8 cellular contexts compared by ENCODE assay signal in genomic region chr6:130018292-130018829, GRCh38. TPM values are rescaled to one million over a fixed set of nuclear protein-coding genes. Genes with fewer than 3 reads are reported as not detected.
DNase-seq lines count a peak whose midpoint lies in the region; TF ChIP-seq lines count a peak whose summit lies in the region.

TSS of gene L3MBTL3 (plus strand) at chr6:130018581. CDS start at chr6:130042700, 24,119 bp downstream.

- peaks cover 0 to 2% of the 10 kb centered on the region in 2 experiments; a peak in 1 of 5 replicates for H3K9me3 Mint-ChIP-seq in H9
- no peaks in the 10 kb centered on the region for H3K9me3 Mint-ChIP-seq in activated naive CD4-positive, alpha-beta T cell treated with anti-CD3 and anti-CD28 coated beads, Interleukin-2, amount 50 U/mL, for 24 hours

- no peak within 1 kb of the TSS for H2BK5ac ChIP-seq in H9 (ENCODE audit: insufficient read length, low read length)

- H3K4me1 Mint-ChIP-seq in H9 = peaks cover 6 to 12% of the 10 kb centered on the region in 2 experiments; a peak in 3 of 4 replicates
- peaks cover 32% of the 10 kb centered on the region for H3K4me1 Mint-ChIP-seq in activated naive CD4-positive, alpha-beta T cell treated with anti-CD3 and anti-CD28 coated beads, Interleukin-2, amount 50 U/mL, for 24 hours

- H3K27ac Mint-ChIP-seq in H9 = peak within 1 kb of the TSS in 2 of 3 experiments; percentile 90 to 97; a peak in 5 of 7 replicates
- H3K27ac Mint-ChIP-seq in activated naive CD4-positive, alpha-beta T cell treated with anti-CD3 and anti-CD28 coated beads, Interleukin-2, amount 50 U/mL, for 24 hours = peak within 1 kb of the TSS; percentile 93

- H3K9ac ChIP-seq in H9 (ENCODE audit: extremely low read depth, insufficient read length, low read length) = peak within 1 kb of the TSS; percentile 55

- no peak within 1 kb of the TSS for H2BK120ac ChIP-seq in H9 (ENCODE audit: low read depth, low read length, poor library complexity, severe bottlenecking)

- WGBS in H9 (ENCODE audit: extremely low coverage, insufficient read length, low lambda C conversion rate) = no CpG with 5 or more reads among the region's 29 CpGs

- peaks cover 5% of the 10 kb centered on the region for H3K23me2 ChIP-seq in H9 (ENCODE audit: insufficient read length, low read depth, low read length, poor library complexity, severe bottlenecking)

- H2BK12ac ChIP-seq in H9 (ENCODE audit: insufficient read length, low read depth, low read length) = no peak within 1 kb of the TSS

- H2BK15ac ChIP-seq in H9 (ENCODE audit: low read depth, low read length) = no peak within 1 kb of the TSS

- no peak within 1 kb of the TSS for H3K4ac ChIP-seq in H9 (ENCODE audit: low read depth, low read length)

- no peak for TF ChIP-seq CTCF in H9 (conservative IDR thresholded peaks at IDR 0.05)

- peak within 1 kb of the TSS; percentile 52 for H3K18ac ChIP-seq in H9 (ENCODE audit: insufficient read length, low read depth, low read length)

- no peak within 1 kb of the TSS for H3T11ph ChIP-seq in H9 (ENCODE audit: low read length)

- H4K91ac ChIP-seq in H9 (ENCODE audit: insufficient read length, low read depth, low read length) = no peak within 1 kb of the TSS

- no peaks in the 10 kb centered on the region for H3K79me2 ChIP-seq in H9 (ENCODE audit: insufficient read depth, low read length)

- H3K4me3 ChIP-seq in MG63 = peak within 1 kb of the TSS; percentile 70

- H3K56ac ChIP-seq in H9 (ENCODE audit: insufficient read length, low read depth, low read length) = no peak within 1 kb of the TSS

- peak within 1 kb of the TSS; percentile 92 to 99 for H3K4me3 Mint-ChIP-seq in H9
- H3K4me3 Mint-ChIP-seq in activated naive CD4-positive, alpha-beta T cell treated with anti-CD3 and anti-CD28 coated beads, Interleukin-2, amount 50 U/mL, for 24 hours = peak within 1 kb of the TSS; percentile 100

- H2BK20ac ChIP-seq in H9 (ENCODE audit: low read depth, low read length, poor library complexity, severe bottlenecking) = no peak within 1 kb of the TSS

- H3K27me3 ChIP-seq in H9 (ENCODE audit: insufficient read depth, low read length) (no peaks in the 10 kb centered on the region), MG63 (no peaks in the 10 kb centered on the region)

- no peak within 1 kb of the TSS for H4K8ac ChIP-seq in H9 (replicated peaks; ENCODE audit: insufficient read length, low read depth, low read length)

- H3K14ac ChIP-seq in H9 (ENCODE audit: insufficient read depth, low read length) = peak within 1 kb of the TSS; percentile 26; the same call in 1 of the 2 replicates

- H3K23ac ChIP-seq in H9 (ENCODE audit: insufficient read length, low read depth, low read length) = no peak within 1 kb of the TSS

- peak within 1 kb of the TSS; percentile 91 for H3K4me2 ChIP-seq in H9 (ENCODE audit: insufficient read depth, insufficient read length, low read length)

- H3K36me3 ChIP-seq in MG63 = no peaks in the 10 kb centered on the region

- H3K4me1 ChIP-seq in H9 (ENCODE audit: insufficient read depth, low read length) = no peaks in the 10 kb centered on the region

- DNase-seq in ELR (ENCODE audit: low read depth) (peak; percentile 89), H9 (peak; percentile 89), MG63 (peak; percentile 85), SKM-1 (lab: John Stamatoyannopoulos, UW; ENCODE audit: unreplicated experiment) (peak; percentile 64), glomerular visceral epithelial cell (ENCODE audit: extremely low spot score) (peak; percentile 82), occipital lobe (lab: John Stamatoyannopoulos, UW) (peak; percentile 76), superior temporal gyrus (ENCODE audit: extremely low spot score) (peak; percentile 89)

- H3K36me3 Mint-ChIP-seq in H9 (ENCODE audit: insufficient read depth in 1 of 3, low read depth in 3 of 3) = peaks cover 0 to 4% (median 0%) of the 10 kb centered on the region in 3 experiments; a peak in 1 of 7 replicates
- peaks cover 2% of the 10 kb centered on the region for H3K36me3 Mint-ChIP-seq in activated naive CD4-positive, alpha-beta T cell treated with anti-CD3 and anti-CD28 coated beads, Interleukin-2, amount 50 U/mL, for 24 hours

- peaks cover 22% of the 10 kb centered on the region for H3K27me3 Mint-ChIP-seq in H9 (ENCODE audit: low read depth)
- no peaks in the 10 kb centered on the region for H3K27me3 Mint-ChIP-seq in activated naive CD4-positive, alpha-beta T cell treated with anti-CD3 and anti-CD28 coated beads, Interleukin-2, amount 50 U/mL, for 24 hours

- H4K20me1 ChIP-seq in H9 (ENCODE audit: control insufficient read depth, insufficient read depth, insufficient read length) = no peaks in the 10 kb centered on the region

- no peak within 1 kb of the TSS for H2AK5ac ChIP-seq in H9 (ENCODE audit: insufficient read length, low read length)

- no peak within 1 kb of the TSS for H4K5ac ChIP-seq in H9 (ENCODE audit: insufficient read length, low read depth, low read length)

- H3K9me3 ChIP-seq in H9 (ENCODE audit: control insufficient read depth, low read depth, low read length) (no peaks in the 10 kb centered on the region), MG63 (no peaks in the 10 kb centered on the region)

- H3K79me1 ChIP-seq in H9 (ENCODE audit: insufficient read depth, low read depth, low read length, poor library complexity, severe bottlenecking) = no peaks in the 10 kb centered on the region

- peak within 1 kb of the TSS; percentile 1 for H2AFZ ChIP-seq in H9 (ENCODE audit: low read length)

- no peak within 1 kb of the TSS for H3K27ac ChIP-seq in H9 (ENCODE audit: insufficient read length, low read depth, low read length)

RNA-seq across cellular contexts. Expression of gene L3MBTL3, which starts in this region (rescaled TPM):
- total RNA-seq in H9 (2021) (4.7 and 7.8 TPM in 2 replicates), occipital lobe (38.8 TPM)
- 2.9 and 3.5 TPM in 2 replicates for total RNA-seq in MG63 (2014; rRNA removed; shearing (Covaris generic); ENCODE audit: low replicate concordance)
